Comparison of ENCODE assay signal across 8 cellular contexts in the genomic region with DNA sequence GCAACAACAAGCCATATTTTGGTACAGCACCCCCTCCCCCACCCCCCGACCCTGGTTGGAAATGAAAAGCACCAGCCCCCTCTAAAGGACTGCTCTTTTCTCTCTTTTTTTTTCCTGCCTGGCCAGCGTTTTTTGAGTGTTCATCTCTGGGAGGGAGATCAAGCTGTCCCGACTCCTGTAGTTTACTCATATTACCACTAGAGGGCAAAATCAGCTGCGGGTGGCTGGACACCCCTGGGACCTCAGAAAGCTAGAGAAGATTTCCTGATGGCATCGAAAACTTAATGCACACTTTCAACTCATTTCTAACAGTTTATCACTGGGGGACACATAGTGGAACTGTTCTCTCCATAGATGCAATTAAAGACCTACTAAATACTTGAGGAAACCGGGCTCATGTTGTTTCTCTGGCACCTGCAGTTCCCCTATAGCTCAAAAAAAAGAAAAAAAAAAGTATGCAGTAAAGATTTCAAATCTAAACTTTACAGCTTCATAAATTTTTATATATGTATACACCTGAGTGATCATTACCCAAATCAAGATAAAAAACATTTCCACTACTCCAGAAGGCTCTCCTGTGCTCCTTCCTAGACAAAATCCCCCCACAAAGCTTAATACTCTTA. TPM values are rescaled to one million over a fixed set of nuclear protein-coding genes. Genes with fewer than 3 reads are reported as not detected.
DNase-seq lines count a peak whose midpoint lies in the region; ATAC-seq lines count a peak whose summit lies in the region.

No MANE protein-coding gene starts in this region.

- DNase-seq in CD4-positive, CD25-positive, alpha-beta regulatory T cell: peak; percentile 16 to 66 (median 65)
- DNase-seq in HPDE6-E6E7 (ENCODE audit: extremely low spot score) (peak; percentile 96), NCI-H82 (lab: John Stamatoyannopoulos, UW) (peak; percentile 88), epidermal melanocyte (ENCODE audit: insufficient read length, low spot score) (peak; percentile 91), midbrain (lab: John Stamatoyannopoulos, UW) (peak; percentile 76), substantia nigra (lab: John Stamatoyannopoulos, UW) (peak in 33 of 49 donors; percentile 1 to 62 (median 9)), cortex of kidney (lab: John Stamatoyannopoulos, UW) (no peak)
- DNase-seq in activated CD8-positive, alpha-beta memory T cell treated with anti-CD3 and anti-CD28 coated beads, Interleukin-2, amount 50 U/mL, for 1 hour (ENCODE audit: extremely low read depth): peak; percentile 5

- H3K36me3 Mint-ChIP-seq in CD4-positive, CD25-positive, alpha-beta regulatory T cell: no peaks in the 10 kb centered on the region

- no peaks in the 10 kb centered on the region for H3K9me3 ChIP-seq in CD4-positive, CD25-positive, alpha-beta regulatory T cell (ENCODE audit: control insufficient read depth in 2 of 2, low read length in 2 of 2)

- peak; percentile 76 to 77 for ATAC-seq in CD4-positive, CD25-positive, alpha-beta regulatory T cell (ENCODE audit: low read depth in 2 of 2)

- no peaks in the 10 kb centered on the region for H3K9me3 Mint-ChIP-seq in CD4-positive, CD25-positive, alpha-beta regulatory T cell

- H3K4me3 Mint-ChIP-seq in CD4-positive, CD25-positive, alpha-beta regulatory T cell: peak overlapping the region in 1 of 4 donors; percentile 64

- no peak overlapping the region for H3K27ac Mint-ChIP-seq in CD4-positive, CD25-positive, alpha-beta regulatory T cell

- H3K4me3 ChIP-seq in CD4-positive, CD25-positive, alpha-beta regulatory T cell (ENCODE audit: low read depth, low read length): no peak overlapping the region

- H3K4me1 Mint-ChIP-seq in CD4-positive, CD25-positive, alpha-beta regulatory T cell: peaks cover 4 to 8% (median 6%) of the 10 kb centered on the region in 4 donors

- no peaks in the 10 kb centered on the region for H3K36me3 ChIP-seq in CD4-positive, CD25-positive, alpha-beta regulatory T cell (ENCODE audit: control insufficient read depth, insufficient read depth, low read length)

- H3K27ac ChIP-seq in CD4-positive, CD25-positive, alpha-beta regulatory T cell (ENCODE audit: insufficient read depth, low read length, poor library complexity, severe bottlenecking): no peak overlapping the region
- H3K27ac ChIP-seq in substantia nigra (ENCODE audit: low read depth, low read length, poor library complexity, severe bottlenecking): no peak overlapping the region

- H3K27me3 Mint-ChIP-seq in CD4-positive, CD25-positive, alpha-beta regulatory T cell: peaks cover 32% of the 10 kb centered on the region

- H3K4me1 ChIP-seq in CD4-positive, CD25-positive, alpha-beta regulatory T cell (ENCODE audit: control insufficient read depth, insufficient read depth, low read length, poor library complexity, severe bottlenecking): no peaks in the 10 kb centered on the region

- peaks cover 5% of the 10 kb centered on the region for H3K27me3 ChIP-seq in CD4-positive, CD25-positive, alpha-beta regulatory T cell (ENCODE audit: control insufficient read depth, insufficient read depth, low read length)

RNA-seq across cellular contexts. Expression of a gene that starts 24.4 kb away (rescaled TPM):
- total RNA-seq in CD4-positive, CD25-positive, alpha-beta regulatory T cell: 24.8 TPM
- polyA plus RNA-seq in CD4-positive, CD25-positive, alpha-beta regulatory T cell: 10 to 100 TPM in 2 of 4 donors, 1 to 10 TPM in 2; 8.5 to 16.0 (median 10.2) TPM

RNA-seq across cellular contexts. Expression of a gene that starts 38.5 kb away (rescaled TPM):
- 83.3 TPM for total RNA-seq in CD4-positive, CD25-positive, alpha-beta regulatory T cell
- polyA plus RNA-seq in CD4-positive, CD25-positive, alpha-beta regulatory T cell: 100 to 1,000 TPM; 166 to 258 (median 234) TPM
